Comparison of ENCODE assay signal across 14 cellular contexts in genomic region chr14:88352299-88353097, GRCh38. TPM values are rescaled to one million over a fixed set of nuclear protein-coding genes. Genes with fewer than 3 reads are reported as not detected.
DNase-seq lines count a peak whose midpoint lies in the region; ATAC-seq and TF ChIP-seq lines count a peak whose summit lies in the region.
"Had no signal": no experiment of that assay in that cellular context is flagged by ENCODE, and none has a peak within 500 bp of the region (broad histone marks: within the 10 kb centered on the region; RNA-seq: fewer than 3 reads in every experiment).

No MANE protein-coding gene starts in this region.

- no peak overlapping the region for H3K4me3 ChIP-seq in transverse colon
- H3K4me3 ChIP-seq: heart right ventricle, right atrium auricular region had no signal

- H3K27me3 Mint-ChIP-seq in Calu3 (ENCODE audit: unreplicated experiment) = no peaks in the 10 kb centered on the region
- H3K27me3 Mint-ChIP-seq: memory B cell had no signal

- H3K27me3 ChIP-seq in transverse colon = no peaks in the 10 kb centered on the region
- H3K27me3 ChIP-seq: heart right ventricle, right atrium auricular region had no signal

- in situ Hi-C loops in transverse colon (cut with MboI; ENCODE audit: low pct_ligation_motif_present in 1 of 4, low pct_unique_long_range_greater_than_20kb in 1 of 4, low sequenced_read_pairs in 3 of 4) = no loop called here

- no peak for TF ChIP-seq CTCF in transverse colon (IDR thresholded peaks at IDR 0.05)
- TF ChIP-seq CTCF in Calu3 (IDR thresholded peaks at IDR 0.05; ENCODE audit: unreplicated experiment) = no peak

- no peaks in the 10 kb centered on the region for H3K9me3 Mint-ChIP-seq in Calu3 (ENCODE audit: low read depth, unreplicated experiment)
- H3K9me3 Mint-ChIP-seq: activated naive CD4-positive, alpha-beta T cell treated with anti-CD3 and anti-CD28 coated beads, Interleukin-2, amount 50 U/mL, for 24 hours; memory B cell had no signal

- H3K36me3 Mint-ChIP-seq in Calu3 (ENCODE audit: insufficient read depth, unreplicated experiment) = no peaks in the 10 kb centered on the region
- H3K36me3 Mint-ChIP-seq: activated naive CD4-positive, alpha-beta T cell treated with anti-CD3 and anti-CD28 coated beads, Interleukin-2, amount 50 U/mL, for 24 hours; memory B cell had no signal

- no peak overlapping the region for H3K27ac Mint-ChIP-seq in Calu3 (ENCODE audit: unreplicated experiment)
- H3K27ac Mint-ChIP-seq: activated naive CD4-positive, alpha-beta T cell treated with anti-CD3 and anti-CD28 coated beads, Interleukin-2, amount 50 U/mL, for 24 hours; memory B cell had no signal

- WGBS in transverse colon (ENCODE audit: low coverage in 1 of 2), 2 donors = 52 to 66% methylated on average over 4 to 6 of the region's 6 CpGs

- no peak for TF ChIP-seq EP300 in transverse colon (IDR thresholded peaks at IDR 0.05; ENCODE audit: low read depth)

- DNase-seq in LHCN-M2 (ENCODE audit: low read depth) (peak; percentile 79), NCI-H345 (lab: John Stamatoyannopoulos, UW) (peak; percentile 84), putamen (ENCODE audit: low spot score) (peak; percentile 78), transverse colon (no peak), Calu3 (no peak)
- no peak for DNase-seq in stimulated activated naive CD4-positive, alpha-beta T cell treated with Interleukin-2 at 50 U/mL for 16 hours (lab: John Stamatoyannopoulos, UW)
- DNase-seq: heart right ventricle, NCI-H446 treated with DMSO at 0.1 percent for 48 hours had no signal

- no peak for ATAC-seq in GM19324 (IDR thresholded peaks at IDR 0.05; ENCODE audit: low FRiP score, unreplicated experiment)
- ATAC-seq: heart right ventricle had no signal

- TF ChIP-seq POLR2A in transverse colon (IDR thresholded peaks at IDR 0.05) = no peak

- BruUV-seq in Calu3 (replicated peaks; lab: Mats Ljungman, UMichigan) = no TSS peak

- peak overlapping the region; percentile 80 for H3K27ac ChIP-seq in cingulate gyrus (ENCODE audit: low read depth, low read length)
- no peak overlapping the region for H3K27ac ChIP-seq in transverse colon
- H3K27ac ChIP-seq: heart right ventricle, right atrium auricular region had no signal

- no peak overlapping the region for H3K4me3 Mint-ChIP-seq in Calu3 (ENCODE audit: low read depth, unreplicated experiment)
- H3K4me3 Mint-ChIP-seq: activated naive CD4-positive, alpha-beta T cell treated with anti-CD3 and anti-CD28 coated beads, Interleukin-2, amount 50 U/mL, for 24 hours; memory B cell had no signal

- no peaks in the 10 kb centered on the region for H3K9me3 ChIP-seq in transverse colon
- H3K9me3 ChIP-seq: heart right ventricle, right atrium auricular region had no signal

- H3K4me1 Mint-ChIP-seq in Calu3 (ENCODE audit: low read depth, unreplicated experiment) = no peaks in the 10 kb centered on the region
- H3K4me1 Mint-ChIP-seq: activated naive CD4-positive, alpha-beta T cell treated with anti-CD3 and anti-CD28 coated beads, Interleukin-2, amount 50 U/mL, for 24 hours; memory B cell had no signal

- intact Hi-C loops in transverse colon (cut with DNase I; ENCODE audit: low total_unique reads) = no loop called here
- intact Hi-C loops in Calu3 (cut with micrococcal nuclease; ENCODE audit: unreplicated experiment) = no loop called here

- no peaks in the 10 kb centered on the region for H3K4me1 ChIP-seq in transverse colon
- H3K4me1 ChIP-seq: right atrium auricular region had no signal

- CTCF ChIA-PET in Calu3 (lab: Charles Lee) = no interaction called here

- no peaks in the 10 kb centered on the region for H3K36me3 ChIP-seq in transverse colon
- H3K36me3 ChIP-seq: heart right ventricle, right atrium auricular region had no signal

RNA-seq across cellular contexts. Expression of gene KCNK10, which starts 29.4 kb away (rescaled TPM):
- not detected in 2 replicates for total RNA-seq in LHCN-M2 (2014; rRNA removed)
- not detected for polyA plus RNA-seq in LHCN-M2 (2012)
- 1 to 10 TPM; 2.2 to 7.4 (median 3.2) TPM for total RNA-seq in transverse colon
- not detected in 2 replicates for total RNA-seq in Calu3 (2022)
- total RNA-seq: right atrium auricular region, ureter had no signal

RNA-seq across cellular contexts. Expression of gene SPATA7, which starts 33.0 kb away (rescaled TPM):
- total RNA-seq in LHCN-M2 (2014; rRNA removed) (8.7 and 11.0 TPM in 2 replicates), transverse colon (10 to 100 TPM in 2 of 4 donors, 1 to 10 TPM in 2; 2.8 to 15.7 (median 10.8) TPM), Calu3 (2022) (7.1 and 8.1 TPM in 2 replicates)
- 2.7 TPM for polyA plus RNA-seq in LHCN-M2 (2012)

Comparison
In these comparisons a context has a peak if more than half of its experiments do, and no peak if none do; other contexts are left out.
1. DNase-seq: peak in LHCN-M2 (single experiment), NCI-H345 (single experiment) and putamen (single experiment); none in transverse colon (single experiment), stimulated activated naive CD4-positive, alpha-beta T cell treated with Interleukin-2 at 50 U/mL for 16 hours (single experiment) and Calu3 (single experiment).